17 cellular contexts compared by ENCODE assay signal in genomic region chr6:122494665-122495272, GRCh38. TPM values are rescaled to one million over a fixed set of nuclear protein-coding genes. Genes with fewer than 3 reads are reported as not detected.
DNase-seq lines count a peak whose midpoint lies in the region; ATAC-seq and TF ChIP-seq lines count a peak whose summit lies in the region.
"Had no signal": no experiment of that assay in that cellular context is flagged by ENCODE, and none has a peak within 500 bp of the region (broad histone marks: within the 10 kb centered on the region; RNA-seq: fewer than 3 reads in every experiment).

No MANE protein-coding gene starts in this region.

- H3K27me3 ChIP-seq in MM.1S (replicated peaks; ENCODE audit: insufficient read depth, low read length) (no peaks in the 10 kb centered on the region), stomach (no peaks in the 10 kb centered on the region)
- H3K27me3 ChIP-seq: adrenal gland, SJCRH30 had no signal

- intact Hi-C loops in stomach (cut with DNase I; ENCODE audit: low total_unique reads): no loop called here

- no peaks in the 10 kb centered on the region for H3K9me3 ChIP-seq in MM.1S (replicated peaks; ENCODE audit: insufficient read depth, low read length)
- H3K9me3 ChIP-seq in stomach: peaks cover 0 to 30% (median 19%) of the 10 kb centered on the region in 4 donors
- H3K9me3 ChIP-seq: HAP-1, SJCRH30 had no signal

- DNase-seq in NCI-H345 (lab: John Stamatoyannopoulos, UW) (peak; percentile 55), NCI-H345 treated with DMSO at 0.1 percent for 48 hours (lab: John Stamatoyannopoulos, UW; ENCODE audit: unreplicated experiment) (no peak), MM.1S (no peak), SHP77 treated with DMSO at 0.1 percent for 48 hours (lab: John Stamatoyannopoulos, UW) (peak; percentile 36), stomach (peak; percentile 51), GF-D8 (lab: John Stamatoyannopoulos, UW) (no peak)
- DNase-seq in activated effector memory CD4-positive, alpha-beta T cell treated with anti-CD3 and anti-CD28 coated beads, Interleukin-2, amount 50 U/mL, for 16 hours: no peak
- DNase-seq: ACHN; activated CD4-positive, CD25-positive, alpha-beta regulatory T cell treated with anti-CD3 and anti-CD28 coated beads, Interleukin-2, amount 50 U/mL, for 72 hours; adrenal gland; caudate nucleus; CD8-positive, alpha-beta T cell; occipital lobe had no signal

- H3K79me2 ChIP-seq in MM.1S (ENCODE audit: low read length): no peaks in the 10 kb centered on the region

- no peak overlapping the region for H3K4me3 ChIP-seq in MM.1S (ENCODE audit: low read length)
- no peak overlapping the region for H3K4me3 ChIP-seq in stomach
- H3K4me3 ChIP-seq: adrenal gland, HAP-1, SJCRH30, thoracic aorta had no signal

- H3K9ac ChIP-seq in MM.1S (ENCODE audit: low read length): no peak overlapping the region

- TF ChIP-seq CTCF in MM.1S (IDR thresholded peaks at IDR 0.05; ENCODE audit: low read length): no peak
- TF ChIP-seq CTCF in stomach (IDR thresholded peaks at IDR 0.05): no peak

- H3K36me3 ChIP-seq in MM.1S (replicated peaks; ENCODE audit: insufficient read depth, low read length): no peaks in the 10 kb centered on the region
- no peaks in the 10 kb centered on the region for H3K36me3 ChIP-seq in stomach
- H3K36me3 ChIP-seq: adrenal gland, HAP-1, SJCRH30, thoracic aorta had no signal

- H3K4me1 ChIP-seq in MM.1S (ENCODE audit: low read length): peaks cover 24% of the 10 kb centered on the region
- peaks cover 0 to 14% (median 3%) of the 10 kb centered on the region in 4 donors for H3K4me1 ChIP-seq in stomach
- H3K4me1 ChIP-seq: HAP-1 had no signal

- H3K4me2 ChIP-seq in MM.1S (ENCODE audit: low read depth, low read length): peak overlapping the region; percentile 20

- H4K20me1 ChIP-seq in MM.1S (ENCODE audit: insufficient read depth, low read length): no peaks in the 10 kb centered on the region

- H3K9me2 ChIP-seq in MM.1S (replicated peaks; ENCODE audit: insufficient read depth, low read length): no peaks in the 10 kb centered on the region

- no peak for TF ChIP-seq EP300 in stomach (IDR thresholded peaks at IDR 0.05)

- H2AFZ ChIP-seq in MM.1S (ENCODE audit: low read length): 0 out of 2 replicates have a peak overlapping the region, but pooled peaks have one; percentile 39

- peaks cover 10% of the 10 kb centered on the region; the same call in 1 of the 2 replicates for H3F3A ChIP-seq in MM.1S (ENCODE audit: insufficient read depth, low read length)

- no peak for TF ChIP-seq POLR2A in stomach (IDR thresholded peaks at IDR 0.05)

- no peak for ATAC-seq in HG02981 (IDR thresholded peaks at IDR 0.05; ENCODE audit: unreplicated experiment)
- ATAC-seq: CD8-positive, alpha-beta T cell had no signal

- peak overlapping the region; percentile 72 for H3K27ac ChIP-seq in MM.1S (ENCODE audit: low read length)
- H3K27ac ChIP-seq in stomach: no peak overlapping the region
- H3K27ac ChIP-seq: adrenal gland, SJCRH30, thoracic aorta had no signal

- 75 to 93% (median 86%) methylated on average over 4 of the region's 4 CpGs for WGBS in stomach, 5 donors

RNA-seq across cellular contexts. Expression of gene SERINC1, which starts 23.2 kb away (rescaled TPM):
- total RNA-seq in stomach: 100 to 1,000 TPM in 1 of 5 donors, 10 to 100 TPM in 4; 30.1 to 328 (median 82.3) TPM
- 10 to 100 TPM; 46.6 to 59.9 (median 51.3) TPM for polyA plus RNA-seq in stomach

Comparison
In these comparisons a context has a peak if more than half of its experiments do, and no peak if none do; other contexts are left out.
1. DNase-seq: peak in NCI-H345 (single experiment), SHP77 treated with DMSO at 0.1 percent for 48 hours (single experiment) and stomach (single experiment); none in NCI-H345 treated with DMSO at 0.1 percent for 48 hours (single experiment), MM.1S (single experiment), activated effector memory CD4-positive, alpha-beta T cell treated with anti-CD3 and anti-CD28 coated beads, Interleukin-2, amount 50 U/mL, for 16 hours (single experiment) and GF-D8 (single experiment).